ENCODE assay signal across 15 cellular contexts in the genomic region with DNA sequence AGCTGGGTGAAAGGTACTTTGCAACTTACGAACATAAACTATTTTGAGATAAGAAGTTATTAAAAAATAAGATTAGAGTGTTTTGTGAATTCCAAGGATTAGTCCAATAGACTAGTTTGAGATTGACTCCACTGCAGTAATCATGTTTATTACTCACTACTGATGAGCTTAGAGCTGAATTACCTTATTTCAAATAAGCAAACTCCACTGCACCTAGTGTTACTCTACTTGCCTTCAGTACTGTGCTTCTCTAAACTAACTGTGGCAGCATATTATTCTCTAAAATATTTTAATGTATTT.
DNase-seq lines count a peak whose midpoint lies in the region; ATAC-seq and TF ChIP-seq lines count a peak whose summit lies in the region.
"Had no signal": no experiment of that assay in that cellular context is flagged by ENCODE, and none has a peak within 500 bp of the region (broad histone marks: within the 10 kb centered on the region; RNA-seq: fewer than 3 reads in every experiment).

No MANE protein-coding gene starts in this region.

- peak overlapping the region; percentile 49; the same call in 1 of the 2 replicates for H4K5ac ChIP-seq in IMR-90 (ENCODE audit: low read depth, low read length)

- no peaks in the 10 kb centered on the region for H3K36me3 ChIP-seq in IMR-90 (ENCODE audit: control insufficient read depth, insufficient read depth, low read length)
- no peaks in the 10 kb centered on the region for H3K36me3 ChIP-seq in SK-N-SH (replicated peaks in 1 of 2; ENCODE audit: control insufficient read depth in 1 of 2, insufficient read depth in 2 of 2, low read length in 1 of 2)
- H3K36me3 ChIP-seq: WERI-Rb-1 had no signal

- peak overlapping the region; percentile 85 for H2BK5ac ChIP-seq in IMR-90 (ENCODE audit: low read depth, low read length, poor library complexity, severe bottlenecking)

- dilution Hi-C loops in IMR-90 (cut with HindIII; ENCODE audit: low sequenced_read_pairs, unreplicated experiment) = no loop called here

- H3K18ac ChIP-seq in IMR-90 (ENCODE audit: low read depth, low read length) = peak overlapping the region; percentile 83

- H2AK9ac ChIP-seq in IMR-90 (replicated peaks; ENCODE audit: low read depth, low read length, poor library complexity) = no peak overlapping the region

- no peak overlapping the region for H2AFZ ChIP-seq in IMR-90 (replicated peaks; ENCODE audit: low read length, poor library complexity)
- H2AFZ ChIP-seq in SK-N-SH (ENCODE audit: low read depth) = no peak overlapping the region
- H2AFZ ChIP-seq: parathyroid adenoma had no signal

- H3K27me3 ChIP-seq in IMR-90 (ENCODE audit: control insufficient read depth, insufficient read depth, low read length) = no peaks in the 10 kb centered on the region
- no peaks in the 10 kb centered on the region for H3K27me3 ChIP-seq in SK-N-SH (ENCODE audit: insufficient read depth)

- H3K4me1 ChIP-seq in IMR-90 (ENCODE audit: control insufficient read depth, insufficient read depth, low read length) = peaks cover 6% of the 10 kb centered on the region
- no peaks in the 10 kb centered on the region for H3K4me1 ChIP-seq in SK-N-SH (ENCODE audit: control insufficient read depth in 1 of 2, insufficient read depth in 2 of 2, low read depth in 1 of 2, low read length in 1 of 2)
- H3K4me1 ChIP-seq: parathyroid adenoma had no signal

- no peak for TF ChIP-seq EP300 in SK-N-SH (IDR thresholded peaks at IDR 0.05; ENCODE audit: borderline replicate concordance in 1 of 2, low read depth in 1 of 2, low read length in 1 of 2)

- in situ Hi-C loops in IMR-90 (cut with MboI; ENCODE audit: low sequenced_read_pairs) = no loop called here
- in situ Hi-C loops in G401 (cut with HindIII; ENCODE audit: low sequenced_read_pairs) = no loop called here

- BruUV-seq in IMR-90 (replicated peaks; lab: Mats Ljungman, UMichigan) = no TSS peak

- H2BK20ac ChIP-seq in IMR-90 (ENCODE audit: low read depth, low read length) = peak overlapping the region; percentile 69; the same call in 1 of the 2 replicates

- H3K14ac ChIP-seq in IMR-90 (replicated peaks; ENCODE audit: low read depth, low read length) = peak overlapping the region; percentile 81

- H3K4me3 ChIP-seq in IMR-90 (ENCODE audit: insufficient read depth, low read depth, low read length) (no peak overlapping the region), SK-N-SH (ENCODE audit: low read depth in 2 of 2, low read length in 1 of 2) (no peak overlapping the region)

- H3K9ac ChIP-seq in IMR-90 (ENCODE audit: low read depth, low read length) (peak overlapping the region; percentile 50; the same call in 1 of the 2 replicates), SK-N-SH (no peak overlapping the region)
- H3K9ac ChIP-seq: parathyroid adenoma had no signal

- CTCF ChIA-PET in IMR-90 (lab: Yijun Ruan, JAX) = interaction anchor here (0.5 kb wide), 1 partner anchor 144 kb away, joined by 3 read pairs; no protein-coding TSS in a partner anchor
- CTCF ChIA-PET in SK-N-SH (lab: Yijun Ruan, JAX) = interaction anchor here (1.0 kb wide), 1 partner anchor 12 kb away, joined by 3 read pairs; no protein-coding TSS in a partner anchor

- TF ChIP-seq CTCF in IMR-90 (conservative IDR thresholded peaks at IDR 0.05; ENCODE audit: low read depth, low read length) (no peak), SK-N-SH (IDR thresholded peaks at IDR 0.05) (no peak)

- intact Hi-C loops in IMR-90 (cut with micrococcal nuclease) = loop anchor here (10.0 kb wide), 1 partner anchor 203 kb away; a partner anchor contains a TSS

- H2BK15ac ChIP-seq in IMR-90 (ENCODE audit: low read depth, low read length) = 0 out of 3 replicates have a peak overlapping the region, but pooled peaks have one; percentile 23

- no peak for TF ChIP-seq POLR2A in IMR-90 (IDR thresholded peaks at IDR 0.05; ENCODE audit: low read depth, low read length)

- H3K27ac ChIP-seq in IMR-90 (ENCODE audit: insufficient read depth, low read length) = peak overlapping the region; percentile 94; the same call in 1 of the 2 replicates
- no peak overlapping the region for H3K27ac ChIP-seq in SK-N-SH (ENCODE audit: low read depth in 2 of 2, low read length in 1 of 2)
- H3K27ac ChIP-seq: parathyroid adenoma, WERI-Rb-1 had no signal

- 0 out of 2 replicates have a peak, but pooled peaks cover 2% of the 10 kb centered on the region for H3K9me2 ChIP-seq in SK-N-SH

- WGBS in IMR-90 (ENCODE audit: extremely low coverage in 2 of 2, insufficient read length in 1 of 2), 2 experiments = no CpG with 5 or more reads among the region's 1 CpG
- 88% methylated on average over 1 of the region's 1 CpG for WGBS in SK-N-SH (ENCODE audit: low lambda C conversion rate)

- H3K79me2 ChIP-seq in SK-N-SH (ENCODE audit: insufficient read depth) = no peaks in the 10 kb centered on the region
- H3K79me2 ChIP-seq: parathyroid adenoma had no signal

- peak overlapping the region; percentile 47; the same call in 1 of the 2 replicates for H2AK5ac ChIP-seq in IMR-90 (ENCODE audit: low read depth, low read length)

- H3K4ac ChIP-seq in IMR-90 (ENCODE audit: low read depth, low read length) = peak overlapping the region; percentile 67; the same call in 1 of the 2 replicates

- H4K91ac ChIP-seq in IMR-90 (ENCODE audit: insufficient read depth, low read depth, low read length) = peak overlapping the region; percentile 77

- peak overlapping the region; percentile 80 for H2BK120ac ChIP-seq in IMR-90 (ENCODE audit: low read depth, low read length)

- H3K4me2 ChIP-seq in IMR-90 (ENCODE audit: low read depth, low read length) (no peak overlapping the region), SK-N-SH (no peak overlapping the region)

- no peaks in the 10 kb centered on the region for H3F3A ChIP-seq in SK-N-SH (replicated peaks; ENCODE audit: insufficient read depth)

- H4K20me1 ChIP-seq in IMR-90 (ENCODE audit: insufficient read depth, low read length) (no peaks in the 10 kb centered on the region), SK-N-SH (ENCODE audit: insufficient read depth) (no peaks in the 10 kb centered on the region)

- TF ChIP-seq RAD21 in IMR-90 (IDR thresholded peaks at IDR 0.05; ENCODE audit: low read length) (no peak), SK-N-SH (IDR thresholded peaks at IDR 0.05; ENCODE audit: low read length) (no peak)

- DNase-seq in IMR-90 (no peak), activated gamma-delta T cell treated with Interleukin-2 at 50 U/mL for 16 hours (no peak), G401 (ENCODE audit: low spot score) (no peak), SK-N-SH (no peak)
- DNase-seq in activated CD4-positive, alpha-beta T cell treated with anti-CD3 and anti-CD28 coated beads, Interleukin-2, amount 50 U/mL, for 4 hours = no peak
- DNase-seq: anterior cingulate cortex, DMS53, immature natural killer cell, KBM-7, NCI-H1694 treated with DMSO at 0.1 percent for 48 hours, WERI-Rb-1 had no signal

- peaks cover 3% of the 10 kb centered on the region for H3K9me1 ChIP-seq in IMR-90 (ENCODE audit: insufficient read depth, low read length)

- no peak overlapping the region for H3K56ac ChIP-seq in IMR-90 (ENCODE audit: extremely low read depth, insufficient read depth, low read length)

- H3K79me1 ChIP-seq in IMR-90 (ENCODE audit: low read depth in 1 of 2, low read length in 2 of 2) = no peaks in the 10 kb centered on the region

- peak overlapping the region; percentile 8 to 73; a peak in 3 of 4 replicates for H4K8ac ChIP-seq in IMR-90 (ENCODE audit: low read depth in 2 of 2, low read length in 2 of 2)

- POLR2A ChIA-PET in IMR-90 (lab: Charles Lee; ENCODE audit: unreplicated experiment) = interaction anchor here (0.5 kb wide), 1 partner anchor 106 kb away, joined by 3 read pairs; no protein-coding TSS in a partner anchor
- POLR2A ChIA-PET in SK-N-SH (lab: Yijun Ruan, JAX) = interaction anchor here (0.6 kb wide), 1 partner anchor 17 kb away, joined by 3 read pairs; no protein-coding TSS in a partner anchor

- H3K9me3 ChIP-seq in IMR-90 (ENCODE audit: control insufficient read depth, insufficient read depth, low read length) (no peaks in the 10 kb centered on the region; the same call in 1 of the 2 replicates), SK-N-SH (no peaks in the 10 kb centered on the region)

- ATAC-seq in GM18520 (IDR thresholded peaks at IDR 0.05; ENCODE audit: unreplicated experiment) (peak; percentile 5), GM21423 (IDR thresholded peaks at IDR 0.05; ENCODE audit: unreplicated experiment) (peak; percentile 5), HG02973 (IDR thresholded peaks at IDR 0.05; ENCODE audit: unreplicated experiment) (peak; percentile 20), IMR-90 (ENCODE audit: low read depth) (peak; percentile 33)

- peak overlapping the region; percentile 23; the same call in 1 of the 2 replicates for H3K23ac ChIP-seq in IMR-90 (ENCODE audit: low read depth, low read length)

TF ChIP-seq in IMR-90, 13 proteins besides CTCF, POLR2A, EP300 and RAD21 (continues in another document):
- TF ChIP-seq, protein P1, sequence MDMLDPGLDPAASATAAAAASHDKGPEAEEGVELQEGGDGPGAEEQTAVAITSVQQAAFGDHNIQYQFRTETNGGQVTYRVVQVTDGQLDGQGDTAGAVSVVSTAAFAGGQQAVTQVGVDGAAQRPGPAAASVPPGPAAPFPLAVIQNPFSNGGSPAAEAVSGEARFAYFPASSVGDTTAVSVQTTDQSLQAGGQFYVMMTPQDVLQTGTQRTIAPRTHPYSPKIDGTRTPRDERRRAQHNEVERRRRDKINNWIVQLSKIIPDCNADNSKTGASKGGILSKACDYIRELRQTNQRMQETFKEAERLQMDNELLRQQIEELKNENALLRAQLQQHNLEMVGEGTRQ (IDR thresholded peaks at IDR 0.05; ENCODE audit: low read depth, low read length) = no peak

TF ChIP-seq in SK-N-SH, 30 proteins besides CTCF, POLR2A, EP300 and RAD21:
- no peak for TF ChIP-seq MEF2A (IDR thresholded peaks at IDR 0.05; ENCODE audit: borderline replicate concordance, low read depth)
- TF ChIP-seq, protein P2, sequence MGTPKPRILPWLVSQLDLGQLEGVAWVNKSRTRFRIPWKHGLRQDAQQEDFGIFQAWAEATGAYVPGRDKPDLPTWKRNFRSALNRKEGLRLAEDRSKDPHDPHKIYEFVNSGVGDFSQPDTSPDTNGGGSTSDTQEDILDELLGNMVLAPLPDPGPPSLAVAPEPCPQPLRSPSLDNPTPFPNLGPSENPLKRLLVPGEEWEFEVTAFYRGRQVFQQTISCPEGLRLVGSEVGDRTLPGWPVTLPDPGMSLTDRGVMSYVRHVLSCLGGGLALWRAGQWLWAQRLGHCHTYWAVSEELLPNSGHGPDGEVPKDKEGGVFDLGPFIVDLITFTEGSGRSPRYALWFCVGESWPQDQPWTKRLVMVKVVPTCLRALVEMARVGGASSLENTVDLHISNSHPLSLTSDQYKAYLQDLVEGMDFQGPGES (IDR thresholded peaks at IDR 0.05; ENCODE audit: low read depth, low read length) = no peak
